18 cellular contexts compared by ENCODE assay signal in genomic region chr4:53484911-53485459, GRCh38.
"Had no signal": no experiment of that assay in that cellular context is flagged by ENCODE, and none has a peak within 500 bp of the region (broad histone marks: within the 10 kb centered on the region; RNA-seq: fewer than 3 reads in every experiment).

No MANE protein-coding gene starts in this region.

- ATAC-seq: activated CD4-positive, alpha-beta T cell treated with anti-CD3 and anti-CD28 coated beads for 36 hours; activated CD8-positive, alpha-beta T cell treated with anti-CD3 and anti-CD28 coated beads, Interleukin-2, amount 10 ng/mL, durations not matched to agents 7 days and 5 days; lower lobe of right lung; stimulated activated memory B cell treated with anti-CD40 and anti-IgM and Interleukin-4, amounts not matched to agents 10 μg/mL and 1 μg/mL and 100 μg/mL, for 72 hours; T-cell had no signal

- H3K9me3 Mint-ChIP-seq: stimulated activated memory B cell treated with anti-CD40 and anti-IgM and Interleukin-4, amounts not matched to agents 10 μg/mL and 1 μg/mL and 100 μg/mL, for 72 hours had no signal

- H3K4me3 ChIP-seq: colonic mucosa, lower lobe of right lung, spleen, transverse colon had no signal

- H3K27me3 ChIP-seq: colonic mucosa, transverse colon had no signal

- H3K27ac ChIP-seq: colonic mucosa, lower lobe of right lung, spleen, WERI-Rb-1 had no signal

- H3K27ac Mint-ChIP-seq: activated CD4-positive, alpha-beta T cell treated with anti-CD3 and anti-CD28 coated beads for 36 hours; activated CD8-positive, alpha-beta T cell treated with anti-CD3 and anti-CD28 coated beads, Interleukin-2, amount 10 ng/mL, durations not matched to agents 7 days and 5 days; stimulated activated memory B cell treated with anti-CD40 and anti-IgM and Interleukin-4, amounts not matched to agents 10 μg/mL and 1 μg/mL and 100 μg/mL, for 72 hours; T-cell had no signal

- H3K9me3 ChIP-seq: colonic mucosa, lower lobe of right lung, spleen, transverse colon had no signal

- H3K4me1 ChIP-seq: colonic mucosa, lower lobe of right lung, spleen, transverse colon had no signal

- H3K4me1 Mint-ChIP-seq: activated CD4-positive, alpha-beta T cell treated with anti-CD3 and anti-CD28 coated beads for 36 hours; naive B cell; stimulated activated memory B cell treated with anti-CD40 and anti-IgM and Interleukin-4, amounts not matched to agents 10 μg/mL and 1 μg/mL and 100 μg/mL, for 72 hours; T-cell had no signal

- H3K36me3 ChIP-seq: colonic mucosa, lower lobe of right lung, spleen, transverse colon, WERI-Rb-1 had no signal

- DNase-seq: activated CD4-positive, alpha-beta T cell treated with anti-CD3 and anti-CD28 coated beads for 36 hours; activated CD8-positive, alpha-beta memory T cell treated with anti-CD3 and anti-CD28 coated beads, Interleukin-2, amount 50 U/mL, for 48 hours; activated CD8-positive, alpha-beta T cell treated with anti-CD3 and anti-CD28 coated beads, Interleukin-2, amount 10 ng/mL, durations not matched to agents 7 days and 5 days; activated naive CD4-positive, alpha-beta T cell; caudate nucleus; colonic mucosa; effector CD8-positive, alpha-beta T cell; kidney glomerular epithelial cell; lower lobe of right lung; naive B cell; spleen; stimulated activated CD4-positive, alpha-beta T cell treated with anti-CD3 and anti-CD28 coated beads, Interleukin-1b, Interleukin-23, amount 100 ng/mL, for 48 hours; substantia nigra; T-cell; T1000; transverse colon; WERI-Rb-1 had no signal

- H3K36me3 Mint-ChIP-seq: naive B cell; stimulated activated memory B cell treated with anti-CD40 and anti-IgM and Interleukin-4, amounts not matched to agents 10 μg/mL and 1 μg/mL and 100 μg/mL, for 72 hours; T-cell had no signal

- H3K4me3 Mint-ChIP-seq: activated CD4-positive, alpha-beta T cell treated with anti-CD3 and anti-CD28 coated beads for 36 hours; activated CD8-positive, alpha-beta T cell treated with anti-CD3 and anti-CD28 coated beads, Interleukin-2, amount 10 ng/mL, durations not matched to agents 7 days and 5 days; naive B cell; stimulated activated memory B cell treated with anti-CD40 and anti-IgM and Interleukin-4, amounts not matched to agents 10 μg/mL and 1 μg/mL and 100 μg/mL, for 72 hours; T-cell had no signal
